In the genomic region with DNA sequence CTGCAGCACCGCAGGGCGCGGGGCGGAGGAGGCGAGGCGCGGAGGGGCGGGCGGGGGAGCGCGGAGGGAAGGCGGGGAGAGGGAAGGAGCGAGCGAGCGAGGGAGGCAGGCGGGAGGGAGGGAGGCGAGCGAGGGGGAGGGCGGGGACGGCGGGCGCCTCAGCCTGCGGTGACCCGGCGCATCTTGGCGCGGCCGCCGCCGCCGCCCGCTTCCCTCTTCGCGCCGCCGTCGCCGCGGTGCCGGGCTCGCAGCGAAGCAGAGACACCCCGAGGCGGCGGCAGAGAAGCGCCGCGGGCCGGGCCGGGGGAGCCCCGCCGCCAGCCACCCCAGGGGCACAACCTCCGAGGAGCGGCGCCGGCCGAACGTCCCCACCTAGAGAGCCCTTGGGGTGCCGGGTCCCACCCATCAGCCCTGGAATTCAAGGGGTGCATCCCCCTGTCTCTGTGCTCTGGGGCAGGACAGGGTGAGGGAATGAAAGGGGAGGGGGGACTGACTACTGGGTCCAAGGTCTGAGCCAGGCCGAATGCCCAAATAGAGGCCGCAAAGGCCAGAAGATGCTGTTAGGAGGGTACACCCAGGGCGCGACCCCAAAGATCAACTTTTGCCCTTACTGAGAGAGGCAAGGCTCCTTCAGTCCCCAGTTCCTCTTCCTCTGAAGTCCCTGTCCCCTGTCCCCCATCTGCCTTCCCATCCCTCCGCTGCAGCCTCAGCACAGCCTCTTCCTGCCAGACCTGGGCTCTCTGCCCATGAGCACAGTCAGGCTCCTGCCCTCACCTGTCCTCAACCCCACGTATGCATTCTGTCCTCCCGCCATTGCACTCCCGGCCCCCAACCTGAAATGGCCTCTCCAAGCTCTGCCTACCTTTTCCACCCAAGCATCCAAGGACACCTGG, we compare ENCODE assay signal across 7 cellular contexts. TPM values are rescaled to one million over a fixed set of nuclear protein-coding genes. Genes with fewer than 3 reads are reported as not detected.
DNase-seq lines count a peak whose midpoint lies in the region; ATAC-seq and TF ChIP-seq lines count a peak whose summit lies in the region.

Gene ADAMTS2, minus strand, starts transcription at position 33 of the 893 bp plus-strand sequence. CDS start 133 bp downstream, outside the sequence.

- H4K8ac ChIP-seq in H9 (replicated peaks; ENCODE audit: insufficient read length, low read depth, low read length), result no peak within 1 kb of the TSS

- H2AK5ac ChIP-seq in H9 (ENCODE audit: insufficient read length, low read length), result no peak within 1 kb of the TSS

- H2BK5ac ChIP-seq in H9 (ENCODE audit: insufficient read length, low read length), result no peak within 1 kb of the TSS

- H3K27ac Mint-ChIP-seq in H9 (no peak within 1 kb of the TSS), naive B cell (no peak within 1 kb of the TSS)

- peak; percentile 9; the same call in 1 of the 3 replicates for ATAC-seq in RWPE2 (ENCODE audit: low read depth)
- peak in 1 of 2 donors; percentile 20 for ATAC-seq in naive B cell (ENCODE audit: low read depth in 2 of 2)
- no peak for ATAC-seq in GM18519 (IDR thresholded peaks at IDR 0.05; ENCODE audit: low FRiP score, unreplicated experiment)
- no peak for ATAC-seq in HG02642 (IDR thresholded peaks at IDR 0.05; ENCODE audit: poor library complexity, unreplicated experiment)

- H4K20me1 ChIP-seq in H9 (ENCODE audit: control insufficient read depth, insufficient read depth, insufficient read length), result peaks cover 8% of the 10 kb centered on the region

- H3K23me2 ChIP-seq in H9 (ENCODE audit: insufficient read length, low read depth, low read length, poor library complexity, severe bottlenecking), result peaks cover 23% of the 10 kb centered on the region

- no peak within 1 kb of the TSS for H3K4ac ChIP-seq in H9 (ENCODE audit: low read depth, low read length)

- H3K9me3 Mint-ChIP-seq in H9 (no peaks in the 10 kb centered on the region; a peak in 1 of 5 replicates), naive B cell (peaks cover 0 to 3% (median 0%) of the 10 kb centered on the region in 7 donors)

- no peak within 1 kb of the TSS for H3K27ac ChIP-seq in H9 (ENCODE audit: insufficient read length, low read depth, low read length)
- H3K27ac ChIP-seq in RWPE2 (ENCODE audit: poor library complexity, severe bottlenecking), result no peak within 1 kb of the TSS

- WGBS in H9 (ENCODE audit: extremely low coverage, insufficient read length, low lambda C conversion rate), result no CpG with 5 or more reads among the region's 67 CpGs

- H3K14ac ChIP-seq in H9 (ENCODE audit: insufficient read depth, low read length), result no peak within 1 kb of the TSS; the same call in 1 of the 2 replicates

- H2BK20ac ChIP-seq in H9 (ENCODE audit: low read depth, low read length, poor library complexity, severe bottlenecking), result no peak within 1 kb of the TSS

- no peak within 1 kb of the TSS for H4K5ac ChIP-seq in H9 (ENCODE audit: insufficient read length, low read depth, low read length)

- peak within 1 kb of the TSS; percentile 20 for H3K4me3 ChIP-seq in RWPE2 (ENCODE audit: severe bottlenecking)

- H2BK12ac ChIP-seq in H9 (ENCODE audit: insufficient read length, low read depth, low read length), result no peak within 1 kb of the TSS

- no peak within 1 kb of the TSS for H3K9ac ChIP-seq in H9 (ENCODE audit: extremely low read depth, insufficient read length, low read length)

- peak within 1 kb of the TSS; percentile 64 to 89 for H3K4me3 Mint-ChIP-seq in H9
- peak within 1 kb of the TSS in 7 of 8 donors; percentile 50 to 87 (median 75) for H3K4me3 Mint-ChIP-seq in naive B cell

- H3K36me3 Mint-ChIP-seq in H9 (ENCODE audit: insufficient read depth in 1 of 3, low read depth in 3 of 3) (peaks cover 0 to 2% (median 0%) of the 10 kb centered on the region in 3 experiments; a peak in 2 of 7 replicates), naive B cell (peaks cover 0 to 8% of the 10 kb centered on the region in 2 donors)

- DNase-seq in H9 (peak; percentile 72), RWPE2 (ENCODE audit: low spot score) (no peak), fibroblast of gingiva (ENCODE audit: low read depth) (peak; percentile 78), naive B cell (no peak), NCI-H2196 treated with DMSO at 0.1 percent for 48 hours (lab: John Stamatoyannopoulos, UW; ENCODE audit: unreplicated experiment) (no peak)

- no peak within 1 kb of the TSS for H2BK15ac ChIP-seq in H9 (ENCODE audit: low read depth, low read length)

- no peak within 1 kb of the TSS for H4K91ac ChIP-seq in H9 (ENCODE audit: insufficient read length, low read depth, low read length)

- H3K79me2 ChIP-seq in H9 (ENCODE audit: insufficient read depth, low read length), result no peaks in the 10 kb centered on the region

- no peak within 1 kb of the TSS for H3K18ac ChIP-seq in H9 (ENCODE audit: insufficient read length, low read depth, low read length)

- peaks cover 84% of the 10 kb centered on the region for H3K27me3 Mint-ChIP-seq in H9 (ENCODE audit: low read depth)
- H3K27me3 Mint-ChIP-seq in naive B cell, result peaks cover 52 to 76% (median 69%) of the 10 kb centered on the region in 3 donors

- H3K36me3 ChIP-seq in RWPE2 (ENCODE audit: low read depth), result no peaks in the 10 kb centered on the region

- H3K4me1 ChIP-seq in H9 (ENCODE audit: insufficient read depth, low read length) (peaks cover 3% of the 10 kb centered on the region; the same call in 1 of the 2 replicates), RWPE2 (ENCODE audit: insufficient read depth, poor library complexity, severe bottlenecking) (no peaks in the 10 kb centered on the region)

- H3K27me3 ChIP-seq in H9 (ENCODE audit: insufficient read depth, low read length), result peaks cover 23% of the 10 kb centered on the region; the same call in 1 of the 2 replicates
- peaks cover 57% of the 10 kb centered on the region for H3K27me3 ChIP-seq in RWPE2 (ENCODE audit: insufficient read depth, poor library complexity, severe bottlenecking)

- H3K23ac ChIP-seq in H9 (ENCODE audit: insufficient read length, low read depth, low read length), result no peak within 1 kb of the TSS

- H3K4me2 ChIP-seq in H9 (ENCODE audit: insufficient read depth, insufficient read length, low read length), result peak within 1 kb of the TSS; percentile 74

- TF ChIP-seq CTCF in H9 (conservative IDR thresholded peaks at IDR 0.05) (no peak), RWPE2 (IDR thresholded peaks at IDR 0.05; ENCODE audit: poor library complexity, severe bottlenecking) (no peak)

- no peak within 1 kb of the TSS for H3T11ph ChIP-seq in H9 (ENCODE audit: low read length)

- no peak within 1 kb of the TSS for H2BK120ac ChIP-seq in H9 (ENCODE audit: low read depth, low read length, poor library complexity, severe bottlenecking)

- H3K9me3 ChIP-seq in H9 (ENCODE audit: control insufficient read depth, low read depth, low read length) (no peaks in the 10 kb centered on the region), RWPE2 (ENCODE audit: severe bottlenecking) (no peaks in the 10 kb centered on the region)

- H3K4me1 Mint-ChIP-seq in H9, result peaks cover 16 to 20% of the 10 kb centered on the region in 2 experiments
- H3K4me1 Mint-ChIP-seq in naive B cell, result peaks cover 4 to 23% (median 13%) of the 10 kb centered on the region in 3 donors

- H3K79me1 ChIP-seq in H9 (ENCODE audit: insufficient read depth, low read depth, low read length, poor library complexity, severe bottlenecking), result no peaks in the 10 kb centered on the region

- no peak within 1 kb of the TSS for H3K56ac ChIP-seq in H9 (ENCODE audit: insufficient read length, low read depth, low read length)

- H2AFZ ChIP-seq in H9 (ENCODE audit: low read length), result no peak within 1 kb of the TSS

RNA-seq across cellular contexts. Expression of gene ADAMTS2, which starts in this region (rescaled TPM):
- 5.4 and 5.9 TPM in 2 replicates for total RNA-seq in H9 (2021)
- polyA plus RNA-seq in naive B cell (ENCODE audit: low read depth in 6 of 6), result not detected

Comparison
In these comparisons a context has a peak if more than half of its experiments do, and no peak if none do; other contexts are left out.
1. DNase-seq: peak in H9 (single experiment) and fibroblast of gingiva (single experiment); none in RWPE2 (single experiment), naive B cell (single experiment) and NCI-H2196 treated with DMSO at 0.1 percent for 48 hours (single experiment).